ENCODE assay signal across 1 cellular context in the genomic region with DNA sequence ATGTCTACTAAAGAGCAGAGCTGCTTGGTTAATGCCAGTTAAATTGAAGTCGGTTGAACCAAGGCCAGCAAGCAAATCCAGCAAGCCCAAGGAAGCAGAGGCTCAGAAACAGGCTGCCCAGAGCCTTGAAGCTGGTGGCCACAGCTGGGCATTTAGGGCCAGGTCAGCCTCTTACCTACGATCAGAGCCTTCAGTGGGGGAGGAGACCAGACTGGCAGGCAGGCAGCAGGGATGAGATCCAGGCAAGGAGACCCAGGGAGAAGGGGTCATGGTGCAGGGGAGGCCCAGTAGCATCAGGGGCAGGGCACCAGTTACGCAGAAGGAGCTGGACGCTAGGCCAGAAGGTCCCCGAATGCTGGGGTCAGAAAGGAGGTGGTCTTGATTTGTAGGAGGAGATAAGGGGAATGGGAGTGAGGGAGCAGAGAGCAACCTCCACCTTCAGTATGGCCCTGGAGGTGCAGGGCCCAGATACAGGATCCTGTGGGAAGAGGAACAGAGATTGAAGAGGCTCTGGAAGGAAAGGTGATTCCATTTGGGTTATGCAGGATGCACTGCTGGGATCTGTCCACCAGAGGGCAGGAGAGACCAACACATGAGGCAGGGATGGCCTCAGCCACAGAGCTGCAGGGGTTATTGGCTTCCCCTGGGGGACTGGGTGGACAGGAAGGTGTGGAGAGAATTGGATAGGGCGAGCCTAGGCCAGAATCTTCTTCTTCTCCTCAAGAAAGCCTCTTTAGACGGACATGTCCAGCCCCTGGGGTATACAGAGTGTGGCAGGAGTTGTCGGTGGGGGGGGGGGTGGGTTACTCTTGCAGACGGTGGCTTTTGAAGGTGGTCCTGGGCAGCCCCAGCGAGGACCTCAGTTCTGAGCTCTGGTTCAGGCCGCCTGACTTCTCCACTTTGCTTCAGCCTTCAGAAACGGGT.
TF ChIP-seq lines count a peak whose summit lies in the region.

No MANE protein-coding gene starts in this region.

TF ChIP-seq in K562, 482 proteins besides CTCF, POLR2A, EP300 and RAD21 (continued from another document and continues in another):
- peak; percentile 92 for TF ChIP-seq STAG1 (CRISPR knock-in tag; IDR thresholded peaks at IDR 0.05; ENCODE audit: borderline replicate concordance)
- TF ChIP-seq, protein P1, sequence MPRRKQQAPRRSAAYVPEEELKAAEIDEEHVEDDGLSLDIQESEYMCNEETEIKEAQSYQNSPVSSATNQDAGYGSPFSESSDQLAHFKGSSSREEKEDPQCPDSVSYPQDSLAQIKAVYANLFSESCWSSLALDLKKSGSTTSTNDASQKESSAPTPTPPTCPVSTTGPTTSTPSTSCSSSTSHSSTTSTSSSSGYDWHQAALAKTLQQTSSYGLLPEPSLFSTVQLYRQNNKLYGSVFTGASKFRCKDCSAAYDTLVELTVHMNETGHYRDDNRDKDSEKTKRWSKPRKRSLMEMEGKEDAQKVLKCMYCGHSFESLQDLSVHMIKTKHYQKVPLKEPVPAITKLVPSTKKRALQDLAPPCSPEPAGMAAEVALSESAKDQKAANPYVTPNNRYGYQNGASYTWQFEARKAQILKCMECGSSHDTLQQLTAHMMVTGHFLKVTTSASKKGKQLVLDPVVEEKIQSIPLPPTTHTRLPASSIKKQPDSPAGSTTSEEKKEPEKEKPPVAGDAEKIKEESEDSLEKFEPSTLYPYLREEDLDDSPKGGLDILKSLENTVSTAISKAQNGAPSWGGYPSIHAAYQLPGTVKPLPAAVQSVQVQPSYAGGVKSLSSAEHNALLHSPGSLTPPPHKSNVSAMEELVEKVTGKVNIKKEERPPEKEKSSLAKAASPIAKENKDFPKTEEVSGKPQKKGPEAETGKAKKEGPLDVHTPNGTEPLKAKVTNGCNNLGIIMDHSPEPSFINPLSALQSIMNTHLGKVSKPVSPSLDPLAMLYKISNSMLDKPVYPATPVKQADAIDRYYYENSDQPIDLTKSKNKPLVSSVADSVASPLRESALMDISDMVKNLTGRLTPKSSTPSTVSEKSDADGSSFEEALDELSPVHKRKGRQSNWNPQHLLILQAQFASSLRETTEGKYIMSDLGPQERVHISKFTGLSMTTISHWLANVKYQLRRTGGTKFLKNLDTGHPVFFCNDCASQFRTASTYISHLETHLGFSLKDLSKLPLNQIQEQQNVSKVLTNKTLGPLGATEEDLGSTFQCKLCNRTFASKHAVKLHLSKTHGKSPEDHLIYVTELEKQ (CRISPR knock-in tag; IDR thresholded peaks at IDR 0.05), result no peak
- TF ChIP-seq, protein P2, sequence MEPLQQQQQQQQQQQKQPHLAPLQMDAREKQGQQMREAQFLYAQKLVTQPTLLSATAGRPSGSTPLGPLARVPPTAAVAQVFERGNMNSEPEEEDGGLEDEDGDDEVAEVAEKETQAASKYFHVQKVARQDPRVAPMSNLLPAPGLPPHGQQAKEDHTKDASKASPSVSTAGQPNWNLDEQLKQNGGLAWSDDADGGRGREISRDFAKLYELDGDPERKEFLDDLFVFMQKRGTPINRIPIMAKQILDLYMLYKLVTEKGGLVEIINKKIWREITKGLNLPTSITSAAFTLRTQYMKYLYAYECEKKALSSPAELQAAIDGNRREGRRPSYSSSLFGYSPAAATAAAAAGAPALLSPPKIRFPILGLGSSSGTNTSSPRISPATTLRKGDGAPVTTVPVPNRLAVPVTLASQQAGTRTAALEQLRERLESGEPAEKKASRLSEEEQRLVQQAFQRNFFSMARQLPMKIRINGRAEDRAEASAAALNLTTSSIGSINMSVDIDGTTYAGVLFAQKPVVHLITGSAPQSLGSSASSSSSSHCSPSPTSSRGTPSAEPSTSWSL (CRISPR knock-in tag; IDR thresholded peaks at IDR 0.05; ENCODE audit: borderline replicate concordance), result 0 out of 2 replicates have a peak, but pooled peaks have one; percentile 46
- no peak for TF ChIP-seq SMAD1 (IDR thresholded peaks at IDR 0.05; ENCODE audit: low read depth, low read length, partially characterized antibody)
- TF ChIP-seq POLR2B (IDR thresholded peaks at IDR 0.05; ENCODE audit: low read depth, partially characterized antibody), result no peak
- TF ChIP-seq, protein P3, sequence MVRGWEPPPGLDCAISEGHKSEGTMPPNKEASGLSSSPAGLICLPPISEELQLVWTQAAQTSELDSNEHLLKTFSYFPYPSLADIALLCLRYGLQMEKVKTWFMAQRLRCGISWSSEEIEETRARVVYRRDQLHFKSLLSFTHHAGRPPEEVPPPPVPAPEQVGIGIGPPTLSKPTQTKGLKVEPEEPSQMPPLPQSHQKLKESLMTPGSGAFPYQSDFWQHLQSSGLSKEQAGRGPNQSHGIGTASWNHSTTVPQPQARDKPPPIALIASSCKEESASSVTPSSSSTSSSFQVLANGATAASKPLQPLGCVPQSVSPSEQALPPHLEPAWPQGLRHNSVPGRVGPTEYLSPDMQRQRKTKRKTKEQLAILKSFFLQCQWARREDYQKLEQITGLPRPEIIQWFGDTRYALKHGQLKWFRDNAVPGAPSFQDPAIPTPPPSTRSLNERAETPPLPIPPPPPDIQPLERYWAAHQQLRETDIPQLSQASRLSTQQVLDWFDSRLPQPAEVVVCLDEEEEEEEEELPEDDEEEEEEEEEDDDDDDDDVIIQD (CRISPR knock-in tag; IDR thresholded peaks at IDR 0.05), result no peak
- no peak for TF ChIP-seq FOSL1 (tag; conservative IDR thresholded peaks at IDR 0.05)
- TF ChIP-seq, protein P4, sequence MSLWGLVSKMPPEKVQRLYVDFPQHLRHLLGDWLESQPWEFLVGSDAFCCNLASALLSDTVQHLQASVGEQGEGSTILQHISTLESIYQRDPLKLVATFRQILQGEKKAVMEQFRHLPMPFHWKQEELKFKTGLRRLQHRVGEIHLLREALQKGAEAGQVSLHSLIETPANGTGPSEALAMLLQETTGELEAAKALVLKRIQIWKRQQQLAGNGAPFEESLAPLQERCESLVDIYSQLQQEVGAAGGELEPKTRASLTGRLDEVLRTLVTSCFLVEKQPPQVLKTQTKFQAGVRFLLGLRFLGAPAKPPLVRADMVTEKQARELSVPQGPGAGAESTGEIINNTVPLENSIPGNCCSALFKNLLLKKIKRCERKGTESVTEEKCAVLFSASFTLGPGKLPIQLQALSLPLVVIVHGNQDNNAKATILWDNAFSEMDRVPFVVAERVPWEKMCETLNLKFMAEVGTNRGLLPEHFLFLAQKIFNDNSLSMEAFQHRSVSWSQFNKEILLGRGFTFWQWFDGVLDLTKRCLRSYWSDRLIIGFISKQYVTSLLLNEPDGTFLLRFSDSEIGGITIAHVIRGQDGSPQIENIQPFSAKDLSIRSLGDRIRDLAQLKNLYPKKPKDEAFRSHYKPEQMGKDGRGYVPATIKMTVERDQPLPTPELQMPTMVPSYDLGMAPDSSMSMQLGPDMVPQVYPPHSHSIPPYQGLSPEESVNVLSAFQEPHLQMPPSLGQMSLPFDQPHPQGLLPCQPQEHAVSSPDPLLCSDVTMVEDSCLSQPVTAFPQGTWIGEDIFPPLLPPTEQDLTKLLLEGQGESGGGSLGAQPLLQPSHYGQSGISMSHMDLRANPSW (CRISPR knock-in tag; IDR thresholded peaks at IDR 0.05), result no peak
- TF ChIP-seq SMC3 (conservative IDR thresholded peaks at IDR 0.05; ENCODE audit: insufficient read depth, low read depth, low read length), result peak; percentile 95
- TF ChIP-seq, protein P5, sequence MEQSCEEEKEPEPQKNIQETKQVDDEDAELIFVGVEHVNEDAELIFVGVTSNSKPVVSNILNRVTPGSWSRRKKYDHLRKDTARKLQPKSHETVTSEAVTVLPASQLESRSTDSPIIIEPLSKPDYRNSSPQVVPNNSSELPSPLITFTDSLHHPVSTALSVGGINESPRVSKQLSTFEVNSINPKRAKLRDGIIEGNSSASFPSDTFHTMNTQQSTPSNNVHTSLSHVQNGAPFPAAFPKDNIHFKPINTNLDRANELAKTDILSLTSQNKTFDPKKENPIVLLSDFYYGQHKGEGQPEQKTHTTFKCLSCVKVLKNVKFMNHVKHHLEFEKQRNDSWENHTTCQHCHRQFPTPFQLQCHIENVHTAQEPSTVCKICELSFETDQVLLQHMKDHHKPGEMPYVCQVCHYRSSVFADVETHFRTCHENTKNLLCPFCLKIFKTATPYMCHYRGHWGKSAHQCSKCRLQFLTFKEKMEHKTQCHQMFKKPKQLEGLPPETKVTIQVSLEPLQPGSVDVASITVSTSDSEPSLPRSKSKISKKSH (CRISPR knock-in tag; IDR thresholded peaks at IDR 0.05), result no peak
- TF ChIP-seq, protein P6, sequence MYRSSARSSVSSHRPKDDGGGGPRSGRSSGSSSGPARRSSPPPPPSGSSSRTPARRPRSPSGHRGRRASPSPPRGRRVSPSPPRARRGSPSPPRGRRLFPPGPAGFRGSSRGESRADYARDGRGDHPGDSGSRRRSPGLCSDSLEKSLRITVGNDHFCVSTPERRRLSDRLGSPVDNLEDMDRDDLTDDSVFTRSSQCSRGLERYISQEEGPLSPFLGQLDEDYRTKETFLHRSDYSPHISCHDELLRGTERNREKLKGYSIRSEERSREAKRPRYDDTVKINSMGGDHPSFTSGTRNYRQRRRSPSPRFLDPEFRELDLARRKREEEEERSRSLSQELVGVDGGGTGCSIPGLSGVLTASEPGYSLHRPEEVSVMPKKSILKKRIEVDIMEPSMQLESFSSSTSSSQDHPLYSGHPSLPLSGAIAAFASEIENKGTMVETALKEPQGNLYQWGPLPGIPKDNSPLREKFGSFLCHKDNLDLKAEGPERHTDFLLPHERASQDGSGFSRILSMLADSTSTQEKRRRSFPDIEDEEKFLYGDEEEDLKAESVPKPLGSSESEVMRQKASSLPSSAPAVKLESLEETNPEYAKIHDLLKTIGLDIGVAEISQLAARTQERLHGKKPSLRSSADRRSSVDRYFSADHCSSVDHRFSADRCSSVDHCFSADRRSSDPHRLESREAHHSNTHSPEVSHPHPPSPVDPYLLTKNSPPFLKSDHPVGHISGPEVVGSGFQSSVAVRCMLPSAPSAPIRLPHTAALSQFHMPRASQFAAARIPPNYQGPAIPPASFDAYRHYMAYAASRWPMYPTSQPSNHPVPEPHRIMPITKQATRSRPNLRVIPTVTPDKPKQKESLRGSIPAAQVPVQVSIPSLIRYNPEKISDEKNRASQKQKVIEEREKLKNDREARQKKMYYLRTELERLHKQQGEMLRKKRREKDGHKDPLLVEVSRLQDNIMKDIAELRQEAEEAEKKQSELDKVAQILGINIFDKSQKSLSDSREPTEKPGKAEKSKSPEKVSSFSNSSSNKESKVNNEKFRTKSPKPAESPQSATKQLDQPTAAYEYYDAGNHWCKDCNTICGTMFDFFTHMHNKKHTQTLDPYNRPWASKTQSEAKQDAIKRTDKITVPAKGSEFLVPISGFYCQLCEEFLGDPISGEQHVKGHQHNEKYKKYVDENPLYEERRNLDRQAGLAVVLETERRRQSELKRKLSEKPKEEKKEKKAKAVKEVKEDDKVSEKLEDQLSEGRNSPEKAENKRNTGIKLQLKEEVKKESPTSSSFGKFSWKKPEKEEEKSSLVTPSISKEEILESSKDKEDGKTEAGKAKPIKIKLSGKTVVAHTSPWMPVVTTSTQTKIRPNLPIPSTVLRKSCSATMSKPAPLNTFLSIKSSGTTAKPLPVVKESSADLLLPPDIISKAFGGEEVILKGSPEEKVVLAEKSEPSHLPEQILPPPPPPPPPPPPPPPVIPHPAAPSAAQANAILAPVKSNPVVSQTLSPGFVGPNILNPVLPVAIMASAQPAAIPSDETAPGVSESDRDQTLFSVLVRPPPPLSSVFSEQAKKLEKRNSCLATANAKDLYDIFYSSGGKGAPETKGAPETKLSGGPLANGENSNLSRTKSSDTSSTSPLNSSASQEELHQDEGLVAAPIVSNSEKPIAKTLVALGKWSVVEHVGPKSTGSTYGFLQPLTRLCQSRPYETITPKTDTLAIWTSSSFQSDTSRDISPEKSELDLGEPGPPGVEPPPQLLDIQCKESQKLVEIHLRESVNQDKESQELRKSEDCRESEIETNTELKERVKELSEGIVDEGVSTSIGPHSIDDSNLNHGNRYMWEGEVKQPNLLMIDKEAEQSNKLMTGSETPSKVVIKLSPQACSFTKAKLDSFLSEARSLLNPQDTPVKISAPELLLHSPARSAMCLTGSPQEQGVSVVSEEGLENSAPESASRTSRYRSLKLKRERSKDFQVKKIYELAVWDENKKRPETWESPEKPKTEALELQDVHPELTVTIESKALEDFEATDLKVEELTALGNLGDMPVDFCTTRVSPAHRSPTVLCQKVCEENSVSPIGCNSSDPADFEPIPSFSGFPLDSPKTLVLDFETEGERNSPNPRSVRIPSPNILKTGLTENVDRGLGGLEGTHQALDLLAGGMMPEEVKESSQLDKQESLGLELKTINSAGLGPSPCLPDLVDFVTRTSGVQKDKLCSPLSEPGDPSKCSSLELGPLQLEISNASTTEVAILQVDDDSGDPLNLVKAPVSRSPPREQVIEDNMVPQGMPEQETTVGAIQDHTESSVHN (IDR thresholded peaks at IDR 0.05; ENCODE audit: borderline replicate concordance in 1 of 2, low read depth in 1 of 2), result no peak
- TF ChIP-seq, protein P7, sequence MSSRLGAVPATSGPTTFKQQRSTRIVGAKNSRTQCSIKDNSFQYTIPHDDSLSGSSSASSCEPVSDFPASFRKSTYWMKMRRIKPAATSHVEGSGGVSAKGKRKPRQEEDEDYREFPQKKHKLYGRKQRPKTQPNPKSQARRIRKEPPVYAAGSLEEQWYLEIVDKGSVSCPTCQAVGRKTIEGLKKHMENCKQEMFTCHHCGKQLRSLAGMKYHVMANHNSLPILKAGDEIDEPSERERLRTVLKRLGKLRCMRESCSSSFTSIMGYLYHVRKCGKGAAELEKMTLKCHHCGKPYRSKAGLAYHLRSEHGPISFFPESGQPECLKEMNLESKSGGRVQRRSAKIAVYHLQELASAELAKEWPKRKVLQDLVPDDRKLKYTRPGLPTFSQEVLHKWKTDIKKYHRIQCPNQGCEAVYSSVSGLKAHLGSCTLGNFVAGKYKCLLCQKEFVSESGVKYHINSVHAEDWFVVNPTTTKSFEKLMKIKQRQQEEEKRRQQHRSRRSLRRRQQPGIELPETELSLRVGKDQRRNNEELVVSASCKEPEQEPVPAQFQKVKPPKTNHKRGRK (tag; IDR thresholded peaks at IDR 0.05), result no peak
- TF ChIP-seq, protein P8, sequence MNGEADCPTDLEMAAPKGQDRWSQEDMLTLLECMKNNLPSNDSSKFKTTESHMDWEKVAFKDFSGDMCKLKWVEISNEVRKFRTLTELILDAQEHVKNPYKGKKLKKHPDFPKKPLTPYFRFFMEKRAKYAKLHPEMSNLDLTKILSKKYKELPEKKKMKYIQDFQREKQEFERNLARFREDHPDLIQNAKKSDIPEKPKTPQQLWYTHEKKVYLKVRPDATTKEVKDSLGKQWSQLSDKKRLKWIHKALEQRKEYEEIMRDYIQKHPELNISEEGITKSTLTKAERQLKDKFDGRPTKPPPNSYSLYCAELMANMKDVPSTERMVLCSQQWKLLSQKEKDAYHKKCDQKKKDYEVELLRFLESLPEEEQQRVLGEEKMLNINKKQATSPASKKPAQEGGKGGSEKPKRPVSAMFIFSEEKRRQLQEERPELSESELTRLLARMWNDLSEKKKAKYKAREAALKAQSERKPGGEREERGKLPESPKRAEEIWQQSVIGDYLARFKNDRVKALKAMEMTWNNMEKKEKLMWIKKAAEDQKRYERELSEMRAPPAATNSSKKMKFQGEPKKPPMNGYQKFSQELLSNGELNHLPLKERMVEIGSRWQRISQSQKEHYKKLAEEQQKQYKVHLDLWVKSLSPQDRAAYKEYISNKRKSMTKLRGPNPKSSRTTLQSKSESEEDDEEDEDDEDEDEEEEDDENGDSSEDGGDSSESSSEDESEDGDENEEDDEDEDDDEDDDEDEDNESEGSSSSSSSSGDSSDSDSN (IDR thresholded peaks at IDR 0.05; ENCODE audit: borderline replicate concordance in 1 of 2, low read depth in 2 of 2, low read length in 2 of 2), result no peak
- no peak for TF ChIP-seq MED1 (CRISPR knock-in tag; IDR thresholded peaks at IDR 0.05; ENCODE audit: borderline replicate concordance)
- no peak for TF ChIP-seq ZSCAN32 (CRISPR knock-in tag; IDR thresholded peaks at IDR 0.05)
- TF ChIP-seq SLC30A9 (CRISPR knock-in tag; IDR thresholded peaks at IDR 0.05), result no peak
